Comparison of ENCODE assay signal across 16 cellular contexts in genomic region chr1:174626031-174627020, GRCh38.
DNase-seq lines count a peak whose midpoint lies in the region; ATAC-seq, FAIRE-seq and TF ChIP-seq lines count a peak whose summit lies in the region.
"Had no signal": no experiment of that assay in that cellular context is flagged by ENCODE, and none has a peak within 500 bp of the region (broad histone marks: within the 10 kb centered on the region; RNA-seq: fewer than 3 reads in every experiment).

No MANE protein-coding gene starts in this region.

- TF ChIP-seq POLR2A in IMR-90 (IDR thresholded peaks at IDR 0.05; ENCODE audit: low read depth, low read length): no peak
- no peak for TF ChIP-seq POLR2A in body of pancreas (IDR thresholded peaks at IDR 0.05)
- TF ChIP-seq POLR2A in suprapubic skin (IDR thresholded peaks at IDR 0.05): no peak

- H3K36me3 Mint-ChIP-seq in astrocyte (ENCODE audit: low read depth, unreplicated experiment): no peaks in the 10 kb centered on the region

- BruUV-seq in IMR-90 (replicated peaks; lab: Mats Ljungman, UMichigan): no TSS peak

- CTCF ChIA-PET in IMR-90 (lab: Yijun Ruan, JAX): interaction anchor here (1.0 to 1.5 kb wide), 2 partner anchors 10 kb away, joined by 3 to 4 read pairs; no protein-coding TSS in a partner anchor

- H2AK5ac ChIP-seq in IMR-90 (ENCODE audit: low read depth, low read length): no peak overlapping the region

- H3K27ac Mint-ChIP-seq in astrocyte (ENCODE audit: unreplicated experiment): peak overlapping the region; percentile 94
- H3K27ac Mint-ChIP-seq: activated naive CD8-positive, alpha-beta T cell had no signal

- H3K4me3 Mint-ChIP-seq in astrocyte (ENCODE audit: unreplicated experiment): no peak overlapping the region
- H3K4me3 Mint-ChIP-seq: activated naive CD8-positive, alpha-beta T cell had no signal

- POLR2A ChIA-PET in IMR-90 (lab: Charles Lee; ENCODE audit: unreplicated experiment): no interaction called here

- H3K4me2 ChIP-seq in IMR-90 (ENCODE audit: low read depth, low read length) (no peak overlapping the region), astrocyte (ENCODE audit: low read length) (peak overlapping the region; percentile 18)

- FAIRE-seq in astrocyte (lab: Jason Lieb, UNC): peak; percentile 75

- no peak overlapping the region for H2BK15ac ChIP-seq in IMR-90 (ENCODE audit: low read depth, low read length)

- dilution Hi-C loops in IMR-90 (cut with HindIII; ENCODE audit: low sequenced_read_pairs, unreplicated experiment): no loop called here

- H4K8ac ChIP-seq in IMR-90 (ENCODE audit: low read depth in 2 of 2, low read length in 2 of 2): no peak overlapping the region

- no peak for TF ChIP-seq RAD21 in IMR-90 (IDR thresholded peaks at IDR 0.05; ENCODE audit: low read length)

- H3K27me3 Mint-ChIP-seq in astrocyte (ENCODE audit: low read depth, unreplicated experiment): no peaks in the 10 kb centered on the region
- H3K27me3 Mint-ChIP-seq: activated naive CD8-positive, alpha-beta T cell had no signal

- no peaks in the 10 kb centered on the region for H3K79me1 ChIP-seq in IMR-90 (ENCODE audit: low read depth in 1 of 2, low read length in 2 of 2)

- peaks cover 3% of the 10 kb centered on the region for H3K9me3 Mint-ChIP-seq in astrocyte (ENCODE audit: unreplicated experiment)

- H3K9me3 ChIP-seq in IMR-90 (ENCODE audit: control insufficient read depth, insufficient read depth, low read length) (no peaks in the 10 kb centered on the region), astrocyte (ENCODE audit: insufficient read depth, low read depth, low read length) (no peaks in the 10 kb centered on the region), body of pancreas (no peaks in the 10 kb centered on the region), suprapubic skin (no peaks in the 10 kb centered on the region)
- H3K9me3 ChIP-seq: neutrophil, vagina had no signal

- WGBS in IMR-90 (ENCODE audit: extremely low coverage in 2 of 2, insufficient read length in 1 of 2), 2 experiments: no CpG with 5 or more reads among the region's 6 CpGs
- 88 to 92% methylated on average over 6 of the region's 6 CpGs for WGBS in body of pancreas, 2 donors
- 73% methylated on average over 6 of the region's 6 CpGs for WGBS in suprapubic skin

- H3K4me1 Mint-ChIP-seq in astrocyte (ENCODE audit: low read depth, unreplicated experiment): peaks cover 27% of the 10 kb centered on the region

- no peak overlapping the region for H3K4me3 ChIP-seq in AG10803 (ENCODE audit: low read length)
- no peak overlapping the region for H3K4me3 ChIP-seq in IMR-90 (ENCODE audit: insufficient read depth, low read depth, low read length)
- no peak overlapping the region for H3K4me3 ChIP-seq in astrocyte (ENCODE audit: insufficient read depth, low read depth, low read length)
- H3K4me3 ChIP-seq in kidney epithelial cell (ENCODE audit: low read depth, low read length): no peak overlapping the region
- H3K4me3 ChIP-seq in body of pancreas: no peak overlapping the region
- H3K4me3 ChIP-seq in suprapubic skin: no peak overlapping the region
- H3K4me3 ChIP-seq: left ventricle myocardium inferior, vagina had no signal

- H3K18ac ChIP-seq in IMR-90 (ENCODE audit: low read depth, low read length): no peak overlapping the region

- H2AK9ac ChIP-seq in IMR-90 (replicated peaks; ENCODE audit: low read depth, low read length, poor library complexity): no peak overlapping the region

- H2BK120ac ChIP-seq in IMR-90 (ENCODE audit: low read depth, low read length): no peak overlapping the region

- ATAC-seq in IMR-90 (ENCODE audit: low read depth): no peak
- ATAC-seq in SK-N-SH treated with all-trans-retinoic acid at 6 μM for 48 hours: no peak
- no peak for ATAC-seq in body of pancreas
- no peak for ATAC-seq in GM19328 (IDR thresholded peaks at IDR 0.05; ENCODE audit: unreplicated experiment)

- no peak overlapping the region for H3K9ac ChIP-seq in IMR-90 (ENCODE audit: low read depth, low read length)
- peak overlapping the region; percentile 19 for H3K9ac ChIP-seq in astrocyte (ENCODE audit: low read length)

- TF ChIP-seq EP300 in suprapubic skin (IDR thresholded peaks at IDR 0.05): no peak

- H3K79me2 ChIP-seq in astrocyte (ENCODE audit: insufficient read depth, low read length): no peaks in the 10 kb centered on the region

- H2BK5ac ChIP-seq in IMR-90 (ENCODE audit: low read depth, low read length, poor library complexity, severe bottlenecking): no peak overlapping the region

- no peak overlapping the region for H3K23ac ChIP-seq in IMR-90 (ENCODE audit: low read depth, low read length)

- TF ChIP-seq CTCF in AG10803 (conservative IDR thresholded peaks at IDR 0.05; ENCODE audit: low read length) (no peak), IMR-90 (conservative IDR thresholded peaks at IDR 0.05; ENCODE audit: low read depth, low read length) (no peak), astrocyte (IDR thresholded peaks at IDR 0.05; ENCODE audit: insufficient read depth, low read depth, low read length) (no peak), kidney epithelial cell (IDR thresholded peaks at IDR 0.05; ENCODE audit: insufficient read depth, low read length, poor library complexity, severe bottlenecking) (no peak), body of pancreas (IDR thresholded peaks at IDR 0.05) (no peak), suprapubic skin (IDR thresholded peaks at IDR 0.05) (no peak)

- H3K56ac ChIP-seq in IMR-90 (ENCODE audit: extremely low read depth, insufficient read depth, low read length): no peak overlapping the region

- intact Hi-C loops in IMR-90 (cut with micrococcal nuclease): no loop called here
- intact Hi-C loops in body of pancreas (cut with DNase I): no loop called here

- no peak overlapping the region for H3K14ac ChIP-seq in IMR-90 (replicated peaks; ENCODE audit: low read depth, low read length)

- DNase-seq in AG10803 (ENCODE audit: low read depth): peak; percentile 71
- DNase-seq in IMR-90: peak; percentile 55
- peak; percentile 88 for DNase-seq in astrocyte (ENCODE audit: low read depth)
- peak; percentile 12 for DNase-seq in kidney epithelial cell (ENCODE audit: low read depth)
- no peak for DNase-seq in body of pancreas
- DNase-seq in suprapubic skin (ENCODE audit: low spot score in 2 of 2): no peak
- DNase-seq: DND-41; left ventricle myocardium inferior; NCI-H187; stimulated activated CD8-positive, alpha-beta memory T cell treated with anti-CD3 and anti-CD28 coated beads, Interleukin-4, amount 100 ng/mL, for 48 hours; T1000 had no signal

- H3K9me1 ChIP-seq in IMR-90 (ENCODE audit: insufficient read depth, low read length): no peaks in the 10 kb centered on the region

- H2BK20ac ChIP-seq in IMR-90 (ENCODE audit: low read depth, low read length): no peak overlapping the region

- no peak overlapping the region for H3K4ac ChIP-seq in IMR-90 (ENCODE audit: low read depth, low read length)

- H4K5ac ChIP-seq in IMR-90 (ENCODE audit: low read depth, low read length): no peak overlapping the region

- in situ Hi-C loops in IMR-90 (cut with MboI; ENCODE audit: low sequenced_read_pairs): no loop called here

- H3K27ac ChIP-seq in IMR-90 (ENCODE audit: insufficient read depth, low read length) (no peak overlapping the region), astrocyte (ENCODE audit: low read depth, low read length) (peak overlapping the region; percentile 46), body of pancreas (no peak overlapping the region), suprapubic skin (no peak overlapping the region)
- H3K27ac ChIP-seq: left ventricle myocardium inferior, neutrophil, vagina had no signal

- H3K4me1 ChIP-seq in IMR-90 (ENCODE audit: control insufficient read depth, insufficient read depth, low read length) (no peaks in the 10 kb centered on the region; the same call in 1 of the 2 replicates), astrocyte (ENCODE audit: insufficient read depth, low read length) (peaks cover 5% of the 10 kb centered on the region), body of pancreas (no peaks in the 10 kb centered on the region), suprapubic skin (no peaks in the 10 kb centered on the region)
- H3K4me1 ChIP-seq: left ventricle myocardium inferior, vagina had no signal

- no peaks in the 10 kb centered on the region for H3K36me3 ChIP-seq in IMR-90 (ENCODE audit: control insufficient read depth, insufficient read depth, low read length)
- H3K36me3 ChIP-seq in astrocyte (ENCODE audit: insufficient read depth, low read length): no peaks in the 10 kb centered on the region
- H3K36me3 ChIP-seq in kidney epithelial cell (ENCODE audit: control insufficient read depth, insufficient read depth, low read length): no peaks in the 10 kb centered on the region
- no peaks in the 10 kb centered on the region for H3K36me3 ChIP-seq in body of pancreas (replicated peaks in 1 of 2; ENCODE audit: insufficient read depth in 1 of 2, low read depth in 2 of 2)
- no peaks in the 10 kb centered on the region for H3K36me3 ChIP-seq in suprapubic skin
- H3K36me3 ChIP-seq: left ventricle myocardium inferior, neutrophil, vagina had no signal

- no peaks in the 10 kb centered on the region for H3K27me3 ChIP-seq in IMR-90 (ENCODE audit: control insufficient read depth, insufficient read depth, low read length)
- no peaks in the 10 kb centered on the region for H3K27me3 ChIP-seq in astrocyte (ENCODE audit: insufficient read depth, low read length)
- no peaks in the 10 kb centered on the region for H3K27me3 ChIP-seq in kidney epithelial cell (ENCODE audit: control insufficient read depth, insufficient read depth, low read length)
- H3K27me3 ChIP-seq in body of pancreas: no peaks in the 10 kb centered on the region
- H3K27me3 ChIP-seq in suprapubic skin: no peaks in the 10 kb centered on the region
- H3K27me3 ChIP-seq: neutrophil, vagina had no signal

- H4K91ac ChIP-seq in IMR-90 (ENCODE audit: insufficient read depth, low read depth, low read length): no peak overlapping the region

- H2AFZ ChIP-seq in IMR-90 (replicated peaks; ENCODE audit: low read length, poor library complexity): no peak overlapping the region
- H2AFZ ChIP-seq in astrocyte (ENCODE audit: low read depth, low read length): no peak overlapping the region

- H4K20me1 ChIP-seq in IMR-90 (ENCODE audit: insufficient read depth, low read length) (no peaks in the 10 kb centered on the region), astrocyte (ENCODE audit: insufficient read depth, low read length) (no peaks in the 10 kb centered on the region)

TF ChIP-seq in IMR-90, 13 proteins besides CTCF, POLR2A, EP300 and RAD21:
- TF ChIP-seq SMC3 (IDR thresholded peaks at IDR 0.05; ENCODE audit: low read depth, low read length): no peak
TF ChIP-seq in IMR-90: peak in this region for 0.

TF ChIP-seq in SK-N-SH treated with all-trans-retinoic acid at 6 μM for 48 hours, 23 proteins besides CTCF, POLR2A, EP300 and RAD21 (continues in another document):
- TF ChIP-seq BACH2 (CRISPR knock-in tag; IDR thresholded peaks at IDR 0.05; ENCODE audit: borderline replicate concordance): no peak
- no peak for TF ChIP-seq ZFP3 (CRISPR knock-in tag; IDR thresholded peaks at IDR 0.05)
- TF ChIP-seq SNAI2 (CRISPR knock-in tag; IDR thresholded peaks at IDR 0.05): no peak
- TF ChIP-seq OSR1 (CRISPR knock-in tag; IDR thresholded peaks at IDR 0.05): no peak
- no peak for TF ChIP-seq PPARA (CRISPR knock-in tag; IDR thresholded peaks at IDR 0.05; ENCODE audit: borderline replicate concordance)
- no peak for TF ChIP-seq ISL1 (CRISPR knock-in tag; IDR thresholded peaks at IDR 0.05)
- TF ChIP-seq ZFP30 (CRISPR knock-in tag; IDR thresholded peaks at IDR 0.05): no peak
- no peak for TF ChIP-seq ZNF8 (CRISPR knock-in tag; IDR thresholded peaks at IDR 0.05)
- no peak for TF ChIP-seq GLIS3 (CRISPR knock-in tag; IDR thresholded peaks at IDR 0.05)

Comparison
In these comparisons a context has a peak if more than half of its experiments do, and no peak if none do; other contexts are left out.
1. DNase-seq: peak in AG10803 (single experiment), IMR-90 (single experiment), astrocyte (single experiment) and kidney epithelial cell (single experiment); none in body of pancreas (0 of 4) and suprapubic skin (0 of 2).